ENCODE assay signal across 1 cellular context in the genomic region with DNA sequence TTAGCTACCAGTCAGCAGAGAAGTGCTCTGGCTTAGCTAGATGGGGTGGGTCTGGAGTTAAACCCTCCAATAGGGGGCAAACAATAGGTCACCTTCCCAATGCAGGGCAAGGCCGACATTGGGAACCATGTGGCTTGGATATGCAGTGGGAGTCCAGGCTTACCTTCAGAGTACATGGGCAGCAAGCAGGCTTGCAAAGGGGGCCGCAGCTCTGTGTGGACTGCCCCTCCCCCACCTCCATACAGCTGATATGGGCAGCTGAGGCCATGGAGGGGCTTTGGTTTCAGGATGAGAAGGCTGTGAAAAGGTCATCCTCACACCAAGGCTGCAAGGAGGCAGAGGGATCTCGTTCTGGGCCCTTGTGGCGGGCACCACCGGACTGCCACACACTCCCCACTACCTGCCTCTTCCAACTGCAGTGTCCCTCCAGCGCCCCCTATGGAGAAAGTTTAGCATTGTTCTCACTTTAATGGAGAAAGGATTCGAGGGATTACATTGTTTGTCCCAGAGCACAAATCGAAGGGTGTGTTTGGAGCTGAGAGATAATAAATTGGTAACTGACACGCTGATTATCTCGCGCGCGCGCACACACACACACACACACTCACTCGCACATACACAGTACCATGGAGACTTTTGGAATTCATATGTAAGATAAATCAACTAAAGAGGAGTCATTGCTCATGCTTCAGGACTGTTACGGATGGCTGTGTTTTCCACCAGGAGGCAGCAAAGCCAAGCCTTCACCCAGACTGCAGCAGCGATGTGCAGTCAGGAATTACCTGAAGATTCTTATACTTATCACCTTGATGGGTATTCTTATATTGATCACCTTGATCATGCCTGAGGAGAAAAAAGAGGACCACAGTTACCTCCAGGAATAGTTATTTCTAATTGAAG.
TF ChIP-seq lines count a peak whose summit lies in the region.

No MANE protein-coding gene starts in this region.

TF ChIP-seq in H1, 55 proteins besides CTCF, POLR2A, EP300 and RAD21:
- no peak for TF ChIP-seq TAF7 (optimal IDR thresholded peaks at IDR 0.05; ENCODE audit: borderline replicate concordance, low read depth, low read length)
- TF ChIP-seq FOSL1 (IDR thresholded peaks at IDR 0.05; ENCODE audit: insufficient read depth, low read depth, low read length) = no peak
- TF ChIP-seq MAFK (IDR thresholded peaks at IDR 0.05; ENCODE audit: low read depth, low read length) = no peak
- TF ChIP-seq SIRT6 (IDR thresholded peaks at IDR 0.05; ENCODE audit: low read length) = no peak
- no peak for TF ChIP-seq RNF2 (IDR thresholded peaks at IDR 0.05; ENCODE audit: borderline replicate concordance, low read depth, low read length, missing control alignments, poor library complexity, severe bottlenecking)
- TF ChIP-seq, protein P1, sequence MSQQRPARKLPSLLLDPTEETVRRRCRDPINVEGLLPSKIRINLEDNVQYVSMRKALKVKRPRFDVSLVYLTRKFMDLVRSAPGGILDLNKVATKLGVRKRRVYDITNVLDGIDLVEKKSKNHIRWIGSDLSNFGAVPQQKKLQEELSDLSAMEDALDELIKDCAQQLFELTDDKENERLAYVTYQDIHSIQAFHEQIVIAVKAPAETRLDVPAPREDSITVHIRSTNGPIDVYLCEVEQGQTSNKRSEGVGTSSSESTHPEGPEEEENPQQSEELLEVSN (IDR thresholded peaks at IDR 0.05) = no peak
